8 cellular contexts compared by ENCODE assay signal in the genomic region with DNA sequence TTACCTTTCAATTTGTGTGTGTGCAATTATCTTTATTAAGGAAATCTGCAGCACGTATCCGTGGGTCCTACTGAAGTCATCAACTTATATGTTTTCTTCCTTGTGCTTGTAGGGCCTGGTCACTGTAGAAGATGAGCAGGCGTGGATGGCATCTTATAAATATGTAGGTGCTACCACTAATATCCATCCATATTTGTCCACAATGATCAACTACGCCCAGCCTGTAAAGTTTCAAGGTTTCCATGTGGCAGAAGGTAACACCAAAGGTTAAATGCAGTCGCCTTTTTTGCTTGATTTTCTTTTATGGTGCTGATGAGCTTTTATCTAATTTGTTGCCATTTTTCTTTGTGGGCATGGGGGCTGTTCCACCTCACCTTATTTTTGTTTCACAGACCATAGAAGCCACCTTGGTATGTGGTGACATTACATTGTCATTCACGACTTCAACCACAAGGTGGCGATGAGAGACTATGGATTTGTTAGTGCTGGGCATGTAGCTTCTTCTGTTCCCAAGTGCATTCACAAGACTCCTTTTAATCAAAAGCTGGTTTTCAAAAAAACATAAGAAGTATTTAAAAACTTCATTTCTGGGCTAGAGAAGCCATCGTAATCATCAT.
A peak's percentile ranks its signal among the peaks of the same experiment; 100 is the strongest.
DNase-seq lines count a peak whose midpoint lies in the region; ATAC-seq, FAIRE-seq and TF ChIP-seq lines count a peak whose summit lies in the region.

No MANE protein-coding gene starts in this region.

- H3K4me3 ChIP-seq in AG10803 (ENCODE audit: low read length) (no peak overlapping the region), WI38 (ENCODE audit: low read depth, low read length) (no peak overlapping the region)

- peak; percentile 89 for FAIRE-seq in endometrium (lab: Jason Lieb, UNC)

- DNase-seq in AG10803 (ENCODE audit: low read depth): peak; percentile 73
- peak; percentile 15 for DNase-seq in NCI-H2107 treated with DMSO at 0.1 percent for 48 hours (lab: John Stamatoyannopoulos, UW; ENCODE audit: unreplicated experiment)
- DNase-seq in midbrain (lab: John Stamatoyannopoulos, UW): peak; percentile 76
- peak; percentile 54 for DNase-seq in stromal cell of bone marrow (ENCODE audit: low read depth)

- peak; percentile 56 for ATAC-seq in GM18498 (IDR thresholded peaks at IDR 0.05; ENCODE audit: unreplicated experiment)
- peak; percentile 80 for ATAC-seq in HG02885 (IDR thresholded peaks at IDR 0.05; ENCODE audit: poor library complexity, unreplicated experiment)

- TF ChIP-seq CTCF in AG10803 (conservative IDR thresholded peaks at IDR 0.05; ENCODE audit: low read length) (peak; percentile 91), WI38 (IDR thresholded peaks at IDR 0.05; ENCODE audit: low read depth, low read length) (peak; percentile 65)

Comparison
In these comparisons a context has a peak if more than half of its experiments do, and no peak if none do; other contexts are left out.
1. DNase-seq: peak in every context shown above with its lines; median percentile 76 in midbrain; 73 in AG10803; 54 in stromal cell of bone marrow; 15 in NCI-H2107 treated with DMSO at 0.1 percent for 48 hours.